In the genomic region with DNA sequence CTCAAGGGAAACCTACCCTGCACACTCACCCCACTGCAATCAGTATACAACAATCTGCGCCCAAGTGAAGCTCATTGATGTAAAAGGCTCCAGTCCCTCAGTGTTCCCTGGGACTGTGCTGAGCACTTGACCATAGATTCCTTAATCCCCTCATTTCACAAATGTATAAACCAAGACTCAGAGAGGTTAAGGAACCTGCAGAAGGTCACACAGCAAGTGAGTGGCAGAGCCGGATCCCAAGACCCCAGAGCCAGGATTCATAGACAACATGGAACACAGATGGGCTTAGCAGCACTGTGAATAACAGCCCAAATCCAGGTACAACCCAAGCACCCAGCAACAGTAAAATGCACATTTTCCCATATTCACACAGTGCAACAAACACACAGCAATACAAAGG, we compare ENCODE assay signal across 18 cellular contexts.
"Had no signal": no experiment of that assay in that cellular context is flagged by ENCODE, and none has a peak within 500 bp of the region (broad histone marks: within the 10 kb centered on the region; RNA-seq: fewer than 3 reads in every experiment).

No MANE protein-coding gene starts in this region.

- FAIRE-seq: astrocyte, islet of Langerhans, small intestine had no signal

- H3K9me3 Mint-ChIP-seq: activated naive CD4-positive, alpha-beta T cell treated with anti-CD3 and anti-CD28 coated beads, Interleukin-2, amount 50 U/mL, for 72 hours; mesothelial cell of epicardium; stimulated activated effector memory CD8-positive, alpha-beta T cell treated with anti-CD3 and anti-CD28 coated beads, Interleukin-12 subunit alpha, Interleukin-12 subunit beta, amount 100 ng/mL, for 72 hours; T-helper 1 cell treated with Interleukin-12 subunit alpha and Interleukin-12 subunit beta and Interleukin-4 antibody, amounts not matched to agents 30 μg/mL and 1 μg/mL, for 36 hours had no signal

- DNase-seq: activated CD4-positive, alpha-beta T cell treated with anti-CD3 and anti-CD28 coated beads, Interleukin-2, amount 50 U/mL, for 1 hour; activated gamma-delta T cell; hippocampal formation; left cardiac atrium; lower lobe of right lung; small intestine; stimulated activated CD4-positive, alpha-beta T cell treated with anti-CD3 and anti-CD28 coated beads, Interleukin-4, amount 100 ng/mL, for 1 hour; upper lobe of right lung had no signal

- H3K36me3 Mint-ChIP-seq: activated naive CD4-positive, alpha-beta T cell treated with anti-CD3 and anti-CD28 coated beads, Interleukin-2, amount 50 U/mL, for 72 hours; mesothelial cell of epicardium; stimulated activated effector memory CD8-positive, alpha-beta T cell treated with anti-CD3 and anti-CD28 coated beads, Interleukin-12 subunit alpha, Interleukin-12 subunit beta, amount 100 ng/mL, for 72 hours had no signal

- ATAC-seq: activated naive CD4-positive, alpha-beta T cell treated with anti-CD3 and anti-CD28 coated beads, Interleukin-2, amount 50 U/mL, for 72 hours; left cardiac atrium; lower lobe of right lung; stimulated activated effector memory CD8-positive, alpha-beta T cell treated with anti-CD3 and anti-CD28 coated beads, Interleukin-12 subunit alpha, Interleukin-12 subunit beta, amount 100 ng/mL, for 72 hours; upper lobe of right lung had no signal

- H3K9me3 ChIP-seq: adrenal gland, breast epithelium, lower lobe of right lung, thoracic aorta, upper lobe of right lung had no signal

- H3K27ac ChIP-seq: adrenal gland, breast epithelium, lower lobe of right lung, thoracic aorta, upper lobe of right lung had no signal

- H3K4me3 Mint-ChIP-seq: mesothelial cell of epicardium; stimulated activated effector memory CD8-positive, alpha-beta T cell treated with anti-CD3 and anti-CD28 coated beads, Interleukin-12 subunit alpha, Interleukin-12 subunit beta, amount 100 ng/mL, for 72 hours; T-helper 1 cell treated with Interleukin-12 subunit alpha and Interleukin-12 subunit beta and Interleukin-4 antibody, amounts not matched to agents 30 μg/mL and 1 μg/mL, for 36 hours had no signal

- H3K27me3 Mint-ChIP-seq: progenitor cell of endocrine pancreas had no signal

- H3K4me1 ChIP-seq: adrenal gland had no signal

- H3K4me3 ChIP-seq: adrenal gland, breast epithelium, lower lobe of right lung, thoracic aorta, upper lobe of right lung had no signal

- H3K27me3 ChIP-seq: adrenal gland, breast epithelium, upper lobe of right lung had no signal

- H3K27ac Mint-ChIP-seq: activated naive CD4-positive, alpha-beta T cell treated with anti-CD3 and anti-CD28 coated beads, Interleukin-2, amount 50 U/mL, for 72 hours; mesothelial cell of epicardium; progenitor cell of endocrine pancreas; stimulated activated effector memory CD8-positive, alpha-beta T cell treated with anti-CD3 and anti-CD28 coated beads, Interleukin-12 subunit alpha, Interleukin-12 subunit beta, amount 100 ng/mL, for 72 hours; T-helper 1 cell treated with Interleukin-12 subunit alpha and Interleukin-12 subunit beta and Interleukin-4 antibody, amounts not matched to agents 30 μg/mL and 1 μg/mL, for 36 hours had no signal

- H3K4me1 Mint-ChIP-seq: stimulated activated effector memory CD8-positive, alpha-beta T cell treated with anti-CD3 and anti-CD28 coated beads, Interleukin-12 subunit alpha, Interleukin-12 subunit beta, amount 100 ng/mL, for 72 hours had no signal

- H3K36me3 ChIP-seq: adrenal gland, breast epithelium, lower lobe of right lung, thoracic aorta, upper lobe of right lung had no signal
